In the genomic region with DNA sequence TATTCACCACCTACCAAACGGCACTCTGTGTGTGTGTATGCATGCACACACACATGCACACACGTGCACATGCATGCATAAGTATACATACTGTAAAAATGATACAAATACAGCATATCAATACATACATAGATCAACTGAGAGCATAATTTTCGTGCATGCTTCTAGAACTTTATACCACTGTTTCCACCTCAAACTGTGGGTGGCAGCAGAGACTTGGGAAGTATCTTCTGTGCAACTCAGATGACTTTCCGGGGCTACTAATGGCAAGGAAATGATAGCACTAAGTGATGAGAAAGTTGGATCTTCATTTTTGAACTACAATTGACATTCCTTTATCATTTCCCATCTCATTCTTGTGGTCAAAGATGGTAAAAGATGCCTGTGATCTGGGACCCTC, we compare ENCODE assay signal across 10 cellular contexts.
DNase-seq lines count a peak whose midpoint lies in the region; TF ChIP-seq lines count a peak whose summit lies in the region.
"Had no signal": no experiment of that assay in that cellular context is flagged by ENCODE, and none has a peak within 500 bp of the region (broad histone marks: within the 10 kb centered on the region; RNA-seq: fewer than 3 reads in every experiment).

No MANE protein-coding gene starts in this region.

- H3K27me3 ChIP-seq in colonic mucosa, result no peaks in the 10 kb centered on the region
- H3K27me3 ChIP-seq in thyroid gland, result no peaks in the 10 kb centered on the region

- DNase-seq in GM10266 (ENCODE audit: extremely low spot score) (peak; percentile 8), colonic mucosa (peak; percentile 22), nephron progenitor cell (no peak), ecto neural progenitor cell (ENCODE audit: low spot score) (no peak), thyroid gland (no peak)
- DNase-seq in stimulated activated CD4-positive, alpha-beta T cell treated with anti-CD3 and anti-CD28 coated beads, Interleukin-12 subunit alpha, Interleukin-12 subunit beta, amount 100 ng/mL, for 4 hours, result no peak
- DNase-seq: activated CD4-positive, alpha-beta T cell treated with anti-CD3 and anti-CD28 coated beads, Interleukin-2, amount 10 ng/mL, durations not matched to agents 7 days and 5 days; cerebellar nuclear complex; immature natural killer cell had no signal

- no peak overlapping the region for H3K27ac Mint-ChIP-seq in nephron progenitor cell
- H3K27ac Mint-ChIP-seq: activated CD4-positive, alpha-beta T cell treated with anti-CD3 and anti-CD28 coated beads, Interleukin-2, amount 10 ng/mL, durations not matched to agents 7 days and 5 days; immature natural killer cell had no signal

- H3K4me3 ChIP-seq in colonic mucosa, result no peak overlapping the region
- H3K4me3 ChIP-seq in thyroid gland (replicated peaks in 1 of 3), result no peak overlapping the region

- H3K4me1 Mint-ChIP-seq in nephron progenitor cell, result peaks cover 17% of the 10 kb centered on the region
- H3K4me1 Mint-ChIP-seq: activated CD4-positive, alpha-beta T cell treated with anti-CD3 and anti-CD28 coated beads, Interleukin-2, amount 10 ng/mL, durations not matched to agents 7 days and 5 days; immature natural killer cell had no signal

- no peak overlapping the region for H3K4me3 Mint-ChIP-seq in nephron progenitor cell
- H3K4me3 Mint-ChIP-seq: activated CD4-positive, alpha-beta T cell treated with anti-CD3 and anti-CD28 coated beads, Interleukin-2, amount 10 ng/mL, durations not matched to agents 7 days and 5 days; immature natural killer cell had no signal

- no peaks in the 10 kb centered on the region for H3K36me3 Mint-ChIP-seq in nephron progenitor cell (ENCODE audit: low read depth)
- H3K36me3 Mint-ChIP-seq: immature natural killer cell had no signal

- peaks cover 3% of the 10 kb centered on the region for H3K27me3 Mint-ChIP-seq in nephron progenitor cell (ENCODE audit: low read depth, poor library complexity)
- H3K27me3 Mint-ChIP-seq: activated CD4-positive, alpha-beta T cell treated with anti-CD3 and anti-CD28 coated beads, Interleukin-2, amount 10 ng/mL, durations not matched to agents 7 days and 5 days had no signal

- H3K36me3 ChIP-seq in colonic mucosa (no peaks in the 10 kb centered on the region), thyroid gland (no peaks in the 10 kb centered on the region)

- no peak overlapping the region for H3K9ac ChIP-seq in colonic mucosa (ENCODE audit: low read depth in 2 of 2, low read length in 2 of 2)

- TF ChIP-seq POLR2A in thyroid gland (IDR thresholded peaks at IDR 0.05), result no peak

- intact Hi-C loops in colonic mucosa (cut with DNase I), result no loop called here
- intact Hi-C loops in thyroid gland (cut with DNase I), result no loop called here

- no peak overlapping the region for H3K27ac ChIP-seq in colonic mucosa
- H3K27ac ChIP-seq in thyroid gland, result no peak overlapping the region

- WGBS in thyroid gland, 2 donors, result 70 to 75% methylated on average over 4 of the region's 4 CpGs

- TF ChIP-seq CTCF in GM10266 (IDR thresholded peaks at IDR 0.05; ENCODE audit: control insufficient read depth, insufficient read depth, low read depth, missing control alignments) (peak; percentile 22), LNCAP (IDR thresholded peaks at IDR 0.05) (peak; percentile 46; the same call in 1 of the 2 replicates), colonic mucosa (IDR thresholded peaks at IDR 0.05) (no peak), nephron progenitor cell (IDR thresholded peaks at IDR 0.05) (peak; percentile 31), thyroid gland (IDR thresholded peaks at IDR 0.05) (no peak)

- no peaks in the 10 kb centered on the region for H3K9me3 Mint-ChIP-seq in nephron progenitor cell
- H3K9me3 Mint-ChIP-seq: activated CD4-positive, alpha-beta T cell treated with anti-CD3 and anti-CD28 coated beads, Interleukin-2, amount 10 ng/mL, durations not matched to agents 7 days and 5 days had no signal

- H3K4me1 ChIP-seq in colonic mucosa (no peaks in the 10 kb centered on the region), thyroid gland (no peaks in the 10 kb centered on the region)

- no peaks in the 10 kb centered on the region for H3K9me3 ChIP-seq in colonic mucosa
- H3K9me3 ChIP-seq in thyroid gland, result no peaks in the 10 kb centered on the region

Comparison
In these comparisons a context has a peak if more than half of its experiments do, and no peak if none do; other contexts are left out.
1. DNase-seq: peak in GM10266 (single experiment) and colonic mucosa (single experiment); none in nephron progenitor cell (single experiment), stimulated activated CD4-positive, alpha-beta T cell treated with anti-CD3 and anti-CD28 coated beads, Interleukin-12 subunit alpha, Interleukin-12 subunit beta, amount 100 ng/mL, for 4 hours (single experiment), ecto neural progenitor cell (single experiment) and thyroid gland (0 of 2).
2. CTCF ChIP-seq: peak in GM10266 (single experiment), LNCAP (single experiment) and nephron progenitor cell (single experiment); none in colonic mucosa (single experiment) and thyroid gland (0 of 6).